1 cellular context compared by ENCODE assay signal in the genomic region with DNA sequence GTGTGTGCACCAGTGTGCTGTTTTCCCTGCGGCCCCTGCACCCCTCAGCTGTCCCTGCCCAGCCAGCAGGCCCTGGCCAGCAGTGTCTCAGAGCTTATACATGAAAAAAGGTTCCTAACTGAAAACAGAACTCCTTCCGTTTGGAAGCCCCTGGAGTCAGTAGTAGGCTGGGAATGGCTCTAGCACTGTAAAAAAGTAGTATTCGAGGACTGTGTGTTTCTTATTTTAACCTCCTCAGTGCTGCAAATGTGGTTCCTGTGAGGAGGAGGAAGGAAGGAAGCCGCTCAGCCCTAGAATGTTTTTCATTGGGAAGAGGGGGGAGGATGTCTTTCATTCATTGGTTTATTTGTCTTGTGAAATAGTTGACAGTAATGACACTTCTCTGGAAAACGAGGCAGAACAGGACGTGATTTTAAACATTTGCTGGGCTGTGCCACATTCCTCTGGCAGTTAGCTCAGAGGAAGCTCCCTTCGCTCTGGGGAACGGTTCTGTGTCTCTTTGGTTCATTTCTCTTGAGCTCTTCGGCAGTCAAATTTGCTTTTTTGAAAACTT.
TF ChIP-seq lines count a peak whose summit lies in the region.

No MANE protein-coding gene starts in this region.

TF ChIP-seq in HCT116, 20 proteins besides CTCF, POLR2A, EP300 and RAD21 (continued from another document):
- no peak for TF ChIP-seq ELF1 (IDR thresholded peaks at IDR 0.05; ENCODE audit: borderline replicate concordance, low read depth)
- no peak for TF ChIP-seq ZNF274 (IDR thresholded peaks at IDR 0.05; ENCODE audit: low read depth, low read length)
